30 cellular contexts compared by ENCODE assay signal in genomic region chr2:241241669-241242068, GRCh38.
"Had no signal": no experiment of that assay in that cellular context is flagged by ENCODE, and none has a peak within 500 bp of the region (broad histone marks: within the 10 kb centered on the region; RNA-seq: fewer than 3 reads in every experiment).

No MANE protein-coding gene starts in this region.

- H3K27ac ChIP-seq: esophagus muscularis mucosa, foreskin keratinocyte, gastroesophageal sphincter, heart right ventricle, lower lobe of right lung, neural progenitor cell, parathyroid adenoma, suprapubic skin, transverse colon, upper lobe of right lung, uterus had no signal

- H3K36me3 ChIP-seq: uterus had no signal

- H3K4me1 Mint-ChIP-seq: nephron; neural progenitor cell; stimulated activated naive CD8-positive, alpha-beta T cell treated with anti-CD3 and anti-CD28 coated beads, Interleukin-15, amount 100 ng/mL, for 72 hours had no signal

- H3K9me3 Mint-ChIP-seq: dendritic cell treated with granulocyte-macrophage colony-stimulating factor and Interleukin-4, amounts not matched to agents 40 ng/mL and 50 ng/mL, for 4 days; endodermal cell; immature natural killer cell; nephron; neural progenitor cell; stimulated activated naive CD8-positive, alpha-beta T cell treated with anti-CD3 and anti-CD28 coated beads, Interleukin-15, amount 100 ng/mL, for 72 hours had no signal

- H3K9me3 ChIP-seq: esophagus muscularis mucosa, gastroesophageal sphincter, heart right ventricle, lower lobe of right lung, suprapubic skin, transverse colon, upper lobe of right lung, uterus had no signal

- H3K4me2 ChIP-seq: neural progenitor cell, smooth muscle cell had no signal

- H3K9ac ChIP-seq: neural progenitor cell, parathyroid adenoma had no signal

- H3K4me3 Mint-ChIP-seq: dendritic cell treated with granulocyte-macrophage colony-stimulating factor and Interleukin-4, amounts not matched to agents 40 ng/mL and 50 ng/mL, for 4 days; endodermal cell; immature natural killer cell; nephron; neural progenitor cell; stimulated activated naive CD8-positive, alpha-beta T cell treated with anti-CD3 and anti-CD28 coated beads, Interleukin-15, amount 100 ng/mL, for 72 hours had no signal

- H2AFZ ChIP-seq: neural progenitor cell, parathyroid adenoma had no signal

- DNase-seq: effector CD8-positive, alpha-beta T cell; endodermal cell; foreskin keratinocyte; glutamatergic neuron; heart right ventricle; hypothalamus; immature natural killer cell; left ventricle myocardium superior; lower lobe of right lung; stimulated activated CD4-positive, alpha-beta T cell treated with anti-CD3 and anti-CD28 coated beads, Interleukin-12 subunit alpha, Interleukin-12 subunit beta, amount 100 ng/mL, for 4 hours; stimulated activated CD4-positive, alpha-beta T cell treated with anti-CD3 and anti-CD28 coated beads, Interleukin-1b, Interleukin-23, amount 100 ng/mL, for 48 hours; stimulated activated CD4-positive, alpha-beta T cell treated with anti-CD3 and anti-CD28 coated beads, Interleukin-4, amount 100 ng/mL, for 1 hour; stimulated activated CD8-positive, alpha-beta memory T cell treated with anti-CD3 and anti-CD28 coated beads, Interleukin-4, amount 100 ng/mL, for 48 hours; stimulated activated naive CD4-positive, alpha-beta T cell; stimulated activated naive CD8-positive, alpha-beta T cell treated with anti-CD3 and anti-CD28 coated beads, Interleukin-15, amount 100 ng/mL, for 72 hours; transverse colon; uterus had no signal

- H3K27me3 Mint-ChIP-seq: dendritic cell treated with granulocyte-macrophage colony-stimulating factor and Interleukin-4, amounts not matched to agents 40 ng/mL and 50 ng/mL, for 4 days; progenitor cell of endocrine pancreas; stimulated activated naive CD8-positive, alpha-beta T cell treated with anti-CD3 and anti-CD28 coated beads, Interleukin-15, amount 100 ng/mL, for 72 hours had no signal

- H3K4me3 ChIP-seq: esophagus muscularis mucosa, gastroesophageal sphincter, heart right ventricle, lower lobe of right lung, neural progenitor cell, smooth muscle cell, suprapubic skin, transverse colon, upper lobe of right lung, uterus had no signal

- ATAC-seq: foreskin keratinocyte; gastroesophageal sphincter; left ventricle myocardium superior; lower lobe of right lung; sciatic nerve; stimulated activated naive CD8-positive, alpha-beta T cell treated with anti-CD3 and anti-CD28 coated beads, Interleukin-15, amount 100 ng/mL, for 72 hours; upper lobe of right lung had no signal

- H3K4me1 ChIP-seq: esophagus muscularis mucosa, foreskin keratinocyte, gastroesophageal sphincter, heart right ventricle, lower lobe of right lung, neural progenitor cell, parathyroid adenoma, suprapubic skin, transverse colon, upper lobe of right lung, uterus had no signal

- H3K27ac Mint-ChIP-seq: dendritic cell treated with granulocyte-macrophage colony-stimulating factor and Interleukin-4, amounts not matched to agents 40 ng/mL and 50 ng/mL, for 4 days; endodermal cell; nephron; neural progenitor cell; progenitor cell of endocrine pancreas had no signal

- FAIRE-seq: colon, keratinocyte had no signal

- H3K27me3 ChIP-seq: esophagus muscularis mucosa, foreskin keratinocyte, gastroesophageal sphincter, heart right ventricle, neural progenitor cell, suprapubic skin, transverse colon, upper lobe of right lung, uterus had no signal
